Comparison of ENCODE assay signal across 11 cellular contexts in genomic region chr3:121894191-121894990, GRCh38. TPM values are rescaled to one million over a fixed set of nuclear protein-coding genes. Genes with fewer than 3 reads are reported as not detected.
A peak's percentile ranks its signal among the peaks of the same experiment; 100 is the strongest.
DNase-seq lines count a peak whose midpoint lies in the region; ATAC-seq and TF ChIP-seq lines count a peak whose summit lies in the region.
"Had no signal": no experiment of that assay in that cellular context is flagged by ENCODE, and none has a peak within 500 bp of the region (broad histone marks: within the 10 kb centered on the region; RNA-seq: fewer than 3 reads in every experiment).

A gene with protein sequence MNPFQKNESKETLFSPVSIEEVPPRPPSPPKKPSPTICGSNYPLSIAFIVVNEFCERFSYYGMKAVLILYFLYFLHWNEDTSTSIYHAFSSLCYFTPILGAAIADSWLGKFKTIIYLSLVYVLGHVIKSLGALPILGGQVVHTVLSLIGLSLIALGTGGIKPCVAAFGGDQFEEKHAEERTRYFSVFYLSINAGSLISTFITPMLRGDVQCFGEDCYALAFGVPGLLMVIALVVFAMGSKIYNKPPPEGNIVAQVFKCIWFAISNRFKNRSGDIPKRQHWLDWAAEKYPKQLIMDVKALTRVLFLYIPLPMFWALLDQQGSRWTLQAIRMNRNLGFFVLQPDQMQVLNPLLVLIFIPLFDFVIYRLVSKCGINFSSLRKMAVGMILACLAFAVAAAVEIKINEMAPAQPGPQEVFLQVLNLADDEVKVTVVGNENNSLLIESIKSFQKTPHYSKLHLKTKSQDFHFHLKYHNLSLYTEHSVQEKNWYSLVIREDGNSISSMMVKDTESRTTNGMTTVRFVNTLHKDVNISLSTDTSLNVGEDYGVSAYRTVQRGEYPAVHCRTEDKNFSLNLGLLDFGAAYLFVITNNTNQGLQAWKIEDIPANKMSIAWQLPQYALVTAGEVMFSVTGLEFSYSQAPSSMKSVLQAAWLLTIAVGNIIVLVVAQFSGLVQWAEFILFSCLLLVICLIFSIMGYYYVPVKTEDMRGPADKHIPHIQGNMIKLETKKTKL (plus strand): TSS chr3:121894401. CDS start chr3:121894477, 76 bp downstream.

- peak; percentile 0 for DNase-seq in NCI-H69 (lab: John Stamatoyannopoulos, UW)
- peak; percentile 60 for DNase-seq in endodermal cell
- peak in 1 of 2 donors; percentile 42 for DNase-seq in left lung
- DNase-seq in stromal cell of bone marrow (ENCODE audit: low read depth), result peak; percentile 6
- no peak for DNase-seq in central memory CD4-positive, alpha-beta T cell
- no peak for DNase-seq in SHP77 treated with DMSO at 0.1 percent for 48 hours (lab: John Stamatoyannopoulos, UW)
- DNase-seq in GF-D8 (lab: John Stamatoyannopoulos, UW), result no peak
- DNase-seq: activated T-cell treated with anti-CD3 and anti-CD28 coated beads, Interleukin-2, amount 50 U/mL, for 72 hours; EL; NCI-H526 had no signal

- H3K4me1 ChIP-seq in endodermal cell (ENCODE audit: control insufficient read depth, insufficient read depth, low read length) (peaks cover 11% of the 10 kb centered on the region), left lung (peaks cover 0 to 4% of the 10 kb centered on the region in 2 donors)

- H3K9me3 ChIP-seq in endodermal cell (ENCODE audit: control insufficient read depth, low read length), result no peaks in the 10 kb centered on the region
- H3K9me3 ChIP-seq in left lung, result no peaks in the 10 kb centered on the region

- TF ChIP-seq CTCF in endodermal cell (conservative IDR thresholded peaks at IDR 0.05) (no peak), left lung (IDR thresholded peaks at IDR 0.05) (no peak)

- H3K27ac ChIP-seq in endodermal cell (ENCODE audit: low read depth, low read length), result no peak within 1 kb of the TSS
- peak within 1 kb of the TSS; percentile 50 to 59 for H3K27ac ChIP-seq in left lung

- peaks cover 14% of the 10 kb centered on the region for H3K4me1 Mint-ChIP-seq in endodermal cell

- ATAC-seq in left lung, result peak; percentile 91
- no peak for ATAC-seq in GM21529 (IDR thresholded peaks at IDR 0.05; ENCODE audit: unreplicated experiment)
- ATAC-seq: activated T-cell treated with anti-CD3 and anti-CD28 coated beads, Interleukin-2, amount 50 U/mL, for 72 hours had no signal

- H3K27ac Mint-ChIP-seq in endodermal cell, result peak within 1 kb of the TSS; percentile 56
- H3K27ac Mint-ChIP-seq: activated T-cell treated with anti-CD3 and anti-CD28 coated beads, Interleukin-2, amount 50 U/mL, for 72 hours had no signal

- H3K9ac ChIP-seq in endodermal cell (ENCODE audit: extremely low read depth, low read length, poor library complexity, severe bottlenecking), result no peak within 1 kb of the TSS

- H3K36me3 Mint-ChIP-seq in endodermal cell (ENCODE audit: low read depth), result peaks cover 2% of the 10 kb centered on the region

- H3K9me3 Mint-ChIP-seq in endodermal cell, result no peaks in the 10 kb centered on the region
- H3K9me3 Mint-ChIP-seq: activated T-cell treated with anti-CD3 and anti-CD28 coated beads, Interleukin-2, amount 50 U/mL, for 72 hours had no signal

- intact Hi-C loops in left lung (cut with DNase I), result no loop called here

- 20% methylated on average over 3 of the region's 3 CpGs; no CpG with 5 or more reads in 1 of the 2 experiments for WGBS in endodermal cell (ENCODE audit: insufficient coverage in 1 of 2, insufficient read length in 1 of 2), 2 experiments

- H3K4me3 ChIP-seq in endodermal cell (ENCODE audit: low read length), result peak within 1 kb of the TSS; percentile 53
- H3K4me3 ChIP-seq in left lung, result peak within 1 kb of the TSS; percentile 10 to 31

- H3K27me3 ChIP-seq in endodermal cell (ENCODE audit: control insufficient read depth, insufficient read depth, low read length, poor library complexity, severe bottlenecking), result no peaks in the 10 kb centered on the region
- no peaks in the 10 kb centered on the region for H3K27me3 ChIP-seq in left lung

- H3K4me3 Mint-ChIP-seq in endodermal cell, result peak within 1 kb of the TSS; percentile 15
- H3K4me3 Mint-ChIP-seq: activated T-cell treated with anti-CD3 and anti-CD28 coated beads, Interleukin-2, amount 50 U/mL, for 72 hours had no signal

- H3K36me3 ChIP-seq in endodermal cell (ENCODE audit: control insufficient read depth, insufficient read depth, low read length) (no peaks in the 10 kb centered on the region), left lung (peaks cover 0 to 26% of the 10 kb centered on the region in 2 donors)

- H3K27me3 Mint-ChIP-seq in endodermal cell (ENCODE audit: insufficient read depth), result peaks cover 2% of the 10 kb centered on the region

RNA-seq across cellular contexts. Expression of the gene that starts here (rescaled TPM):
- total RNA-seq in endodermal cell (1 to 10 TPM in 1 of 2 donors, under 1 TPM in 1; 0.73 to 2.1 TPM), left lung (10 to 100 TPM; 30.9 to 61.7 TPM)
- 1.1 TPM for polyA plus RNA-seq in endodermal cell (2013, experiment 1 of 2)
- 1.6 TPM for polyA plus RNA-seq in endodermal cell (2013, experiment 2 of 2)

Comparison
In these comparisons a context has a peak if more than half of its experiments do, and no peak if none do; other contexts are left out.
1. RNA of the gene that starts here (total RNA-seq): 30.9 to 61.7 TPM in left lung; 0.73 to 2.1 TPM in endodermal cell; every median in the first group is over 10 times any median in the second.
2. DNase-seq: peak in NCI-H69 (single experiment), endodermal cell (single experiment) and stromal cell of bone marrow (single experiment); none in central memory CD4-positive, alpha-beta T cell (single experiment), SHP77 treated with DMSO at 0.1 percent for 48 hours (single experiment) and GF-D8 (single experiment).